In the genomic region with DNA sequence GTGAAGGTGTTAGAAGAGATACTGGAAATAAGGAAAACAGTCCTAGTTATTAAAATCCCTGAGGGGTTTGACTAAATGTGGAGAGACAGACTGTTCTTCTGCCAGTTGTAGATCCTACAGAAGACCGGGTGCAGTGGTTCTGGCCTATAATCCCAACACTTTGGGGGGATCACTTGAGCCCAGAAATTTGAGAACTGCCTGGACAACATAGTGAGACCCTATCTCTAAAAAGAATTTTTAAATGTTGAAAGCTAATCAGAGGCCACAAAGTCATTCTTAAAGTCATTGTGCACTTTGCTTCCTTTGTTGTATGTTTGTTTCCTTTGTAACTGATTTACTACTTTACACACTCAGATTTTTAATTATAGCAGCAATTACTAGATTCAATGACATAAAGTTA, we compare ENCODE assay signal across 20 cellular contexts.
"Had no signal": no experiment of that assay in that cellular context is flagged by ENCODE, and none has a peak within 500 bp of the region (broad histone marks: within the 10 kb centered on the region; RNA-seq: fewer than 3 reads in every experiment).

No MANE protein-coding gene starts in this region.

- H3K9me3 Mint-ChIP-seq: activated CD4-positive, alpha-beta memory T cell treated with anti-CD3 and anti-CD28 coated beads, Interleukin-2, amount 10 ng/mL, durations not matched to agents 7 days and 5 days; activated CD4-positive, alpha-beta T cell treated with anti-CD3 and anti-CD28 coated beads, Interleukin-2, amount 10 ng/mL, durations not matched to agents 7 days and 5 days; activated naive CD4-positive, alpha-beta T cell treated with anti-CD3 and anti-CD28 coated beads, Interleukin-2, amount 50 U/mL, for 24 hours; activated naive CD8-positive, alpha-beta T cell treated with anti-CD3 and anti-CD28 coated beads, Interleukin-2, amount 50 U/mL, for 24 hours; activated T-cell treated with anti-CD3 and anti-CD28 coated beads, Interleukin-2, amount 50 U/mL, for 24 hours; activated T-helper 2 cell treated with anti-CD3 and anti-CD28 coated beads, Interferon-gamma antibody, Interleukin-2, Interleukin-4, amounts not matched to agents 10 μg/mL and 5 μg/mL and 100 μg/mL, durations not matched to agents 14 hours and 24 hours and 36 hours; naive thymus-derived CD8-positive, alpha-beta T cell; neural crest cell; stimulated activated naive CD8-positive, alpha-beta T cell treated with anti-CD3 and anti-CD28 coated beads, Interleukin-15, amount 100 ng/mL, for 72 hours; type B pancreatic cell had no signal

- H3K4me3 ChIP-seq: esophagus muscularis mucosa, heart left ventricle, left lung, lower lobe of right lung, skin epidermis, uterus had no signal

- H3K4me3 Mint-ChIP-seq: activated CD4-positive, alpha-beta memory T cell treated with anti-CD3 and anti-CD28 coated beads, Interleukin-2, amount 10 ng/mL, durations not matched to agents 7 days and 5 days; activated CD4-positive, alpha-beta T cell treated with anti-CD3 and anti-CD28 coated beads, Interleukin-2, amount 10 ng/mL, durations not matched to agents 7 days and 5 days; activated naive CD4-positive, alpha-beta T cell treated with anti-CD3 and anti-CD28 coated beads, Interleukin-2, amount 50 U/mL, for 24 hours; activated naive CD8-positive, alpha-beta T cell treated with anti-CD3 and anti-CD28 coated beads, Interleukin-2, amount 50 U/mL, for 24 hours; activated T-cell treated with anti-CD3 and anti-CD28 coated beads, Interleukin-2, amount 50 U/mL, for 24 hours; endodermal cell; neural crest cell; stimulated activated memory B cell treated with anti-CD40 and anti-IgM and Interleukin-4, amounts not matched to agents 10 μg/mL and 1 μg/mL and 100 μg/mL, for 72 hours; stimulated activated naive CD8-positive, alpha-beta T cell treated with anti-CD3 and anti-CD28 coated beads, Interleukin-15, amount 100 ng/mL, for 72 hours; type B pancreatic cell; WTC11 had no signal

- H3K27ac ChIP-seq: esophagus muscularis mucosa, foreskin keratinocyte, heart left ventricle, left lung, lower lobe of right lung, skin epidermis had no signal

- H3K27me3 ChIP-seq: esophagus muscularis mucosa, heart left ventricle, left lung, uterus had no signal

- H3K36me3 ChIP-seq: esophagus muscularis mucosa, heart left ventricle, left lung, lower lobe of right lung, uterus had no signal

- H3K4me1 ChIP-seq: foreskin keratinocyte, uterus had no signal

- H3K27ac Mint-ChIP-seq: activated CD4-positive, alpha-beta memory T cell treated with anti-CD3 and anti-CD28 coated beads, Interleukin-2, amount 10 ng/mL, durations not matched to agents 7 days and 5 days; activated naive CD8-positive, alpha-beta T cell treated with anti-CD3 and anti-CD28 coated beads, Interleukin-2, amount 50 U/mL, for 24 hours; activated T-cell treated with anti-CD3 and anti-CD28 coated beads, Interleukin-2, amount 50 U/mL, for 24 hours; activated T-helper 2 cell treated with anti-CD3 and anti-CD28 coated beads, Interferon-gamma antibody, Interleukin-2, Interleukin-4, amounts not matched to agents 10 μg/mL and 5 μg/mL and 100 μg/mL, durations not matched to agents 14 hours and 24 hours and 36 hours; endodermal cell; stimulated activated memory B cell treated with anti-CD40 and anti-IgM and Interleukin-4, amounts not matched to agents 10 μg/mL and 1 μg/mL and 100 μg/mL, for 72 hours; type B pancreatic cell; WTC11 had no signal

- H3K9me3 ChIP-seq: esophagus muscularis mucosa, heart left ventricle, left lung, lower lobe of right lung, uterus had no signal

- H3K27me3 Mint-ChIP-seq: activated naive CD4-positive, alpha-beta T cell treated with anti-CD3 and anti-CD28 coated beads, Interleukin-2, amount 50 U/mL, for 24 hours; activated naive CD8-positive, alpha-beta T cell treated with anti-CD3 and anti-CD28 coated beads, Interleukin-2, amount 50 U/mL, for 24 hours; activated T-cell treated with anti-CD3 and anti-CD28 coated beads, Interleukin-2, amount 50 U/mL, for 24 hours; stimulated activated memory B cell treated with anti-CD40 and anti-IgM and Interleukin-4, amounts not matched to agents 10 μg/mL and 1 μg/mL and 100 μg/mL, for 72 hours; stimulated activated naive CD8-positive, alpha-beta T cell treated with anti-CD3 and anti-CD28 coated beads, Interleukin-15, amount 100 ng/mL, for 72 hours had no signal

- H3K36me3 Mint-ChIP-seq: activated naive CD4-positive, alpha-beta T cell treated with anti-CD3 and anti-CD28 coated beads, Interleukin-2, amount 50 U/mL, for 24 hours; stimulated activated memory B cell treated with anti-CD40 and anti-IgM and Interleukin-4, amounts not matched to agents 10 μg/mL and 1 μg/mL and 100 μg/mL, for 72 hours; type B pancreatic cell; WTC11 had no signal
